ENCODE assay signal across 15 cellular contexts in the genomic region with DNA sequence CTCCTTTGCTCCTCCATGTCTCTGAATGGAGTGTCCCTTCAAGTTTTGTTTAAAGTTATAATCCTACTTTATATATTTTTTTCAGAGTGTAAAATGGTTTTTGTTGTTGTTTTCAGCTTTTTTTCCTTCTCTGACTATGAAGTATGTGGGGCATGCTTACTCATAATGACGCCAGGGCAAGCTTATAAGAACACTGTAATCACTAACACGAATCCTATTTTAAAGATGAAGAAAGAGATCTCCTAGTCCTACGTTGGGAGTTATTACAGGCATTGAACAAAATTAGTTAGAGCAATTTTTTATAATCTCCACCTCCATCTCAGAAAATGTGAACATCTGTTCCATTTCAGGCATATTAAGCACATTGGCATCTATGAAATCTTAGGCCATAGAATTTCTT.
DNase-seq lines count a peak whose midpoint lies in the region; ATAC-seq and TF ChIP-seq lines count a peak whose summit lies in the region.
"Had no signal": no experiment of that assay in that cellular context is flagged by ENCODE, and none has a peak within 500 bp of the region (broad histone marks: within the 10 kb centered on the region; RNA-seq: fewer than 3 reads in every experiment).

No MANE protein-coding gene starts in this region.

- H3K27ac ChIP-seq in SK-N-SH (ENCODE audit: low read depth in 2 of 2, low read length in 1 of 2) (peak overlapping the region in 1 of 2 experiments; percentile 80; a peak in 2 of 4 replicates), gastrocnemius medialis (no peak overlapping the region)

- H3K4me3 ChIP-seq in SK-N-SH (ENCODE audit: low read depth in 2 of 2, low read length in 1 of 2), result no peak overlapping the region
- H3K4me3 ChIP-seq in fibroblast of mammary gland (ENCODE audit: control insufficient read depth, low read depth, low read length), result no peak overlapping the region
- H3K4me3 ChIP-seq in gastrocnemius medialis, result no peak overlapping the region

- H3K4me2 ChIP-seq in SK-N-SH, result no peak overlapping the region

- no peak overlapping the region for H2AFZ ChIP-seq in SK-N-SH (ENCODE audit: low read depth)

- no peak for TF ChIP-seq RAD21 in SK-N-SH (IDR thresholded peaks at IDR 0.05; ENCODE audit: low read length)

- DNase-seq in HCEC 1CT (peak; percentile 66), SK-N-SH (no peak), fibroblast of mammary gland (ENCODE audit: low read depth) (peak; percentile 4), myocyte (ENCODE audit: low read depth) (peak; percentile 2), GM13977 (ENCODE audit: low spot score) (no peak), gastrocnemius medialis (no peak), DMS153 treated with DMSO at 0.1 percent for 48 hours (lab: John Stamatoyannopoulos, UW; ENCODE audit: unreplicated experiment) (no peak)
- no peak for DNase-seq in activated T-cell treated with anti-CD3 and anti-CD28 coated beads, Interleukin-2, amount 50 U/mL, for 4 hours
- DNase-seq: C1 segment of cervical spinal cord; Calu3; CD4-positive, alpha-beta T cell; DMS 273 treated with DMSO at 0.1 percent for 48 hours; DMS79; IMR-90 had no signal

- H3K36me3 Mint-ChIP-seq in activated T-cell treated with anti-CD3 and anti-CD28 coated beads, Interleukin-2, amount 50 U/mL, for 4 hours (ENCODE audit: insufficient read depth), result no peaks in the 10 kb centered on the region

- no peak for ATAC-seq in gastrocnemius medialis
- ATAC-seq in activated T-cell treated with anti-CD3 and anti-CD28 coated beads, Interleukin-2, amount 50 U/mL, for 4 hours, result no peak

- peaks cover 8% of the 10 kb centered on the region for H3K9me3 Mint-ChIP-seq in activated T-cell treated with anti-CD3 and anti-CD28 coated beads, Interleukin-2, amount 50 U/mL, for 4 hours
- H3K9me3 Mint-ChIP-seq: CD4-positive, alpha-beta T cell had no signal

- no peaks in the 10 kb centered on the region for H3K9me3 ChIP-seq in SK-N-SH
- no peaks in the 10 kb centered on the region for H3K9me3 ChIP-seq in gastrocnemius medialis

- TF ChIP-seq POLR2A in gastrocnemius medialis (IDR thresholded peaks at IDR 0.05), result no peak

- no peaks in the 10 kb centered on the region for H3K4me1 Mint-ChIP-seq in activated T-cell treated with anti-CD3 and anti-CD28 coated beads, Interleukin-2, amount 50 U/mL, for 4 hours (ENCODE audit: low read depth)
- H3K4me1 Mint-ChIP-seq: B cell had no signal

- POLR2A ChIA-PET in SK-N-SH (lab: Yijun Ruan, JAX), result no interaction called here

- H3K9ac ChIP-seq in SK-N-SH, result no peak overlapping the region

- no peaks in the 10 kb centered on the region for H3K79me2 ChIP-seq in SK-N-SH (ENCODE audit: insufficient read depth)

- H3F3A ChIP-seq in SK-N-SH (replicated peaks; ENCODE audit: insufficient read depth), result no peaks in the 10 kb centered on the region

- TF ChIP-seq EP300 in SK-N-SH (IDR thresholded peaks at IDR 0.05; ENCODE audit: borderline replicate concordance in 1 of 2, low read depth in 1 of 2, low read length in 1 of 2), result no peak

- H3K27me3 Mint-ChIP-seq in activated T-cell treated with anti-CD3 and anti-CD28 coated beads, Interleukin-2, amount 50 U/mL, for 4 hours (ENCODE audit: low read depth), result no peaks in the 10 kb centered on the region
- H3K27me3 Mint-ChIP-seq: B cell; CD4-positive, alpha-beta T cell had no signal

- H3K4me3 Mint-ChIP-seq in activated T-cell treated with anti-CD3 and anti-CD28 coated beads, Interleukin-2, amount 50 U/mL, for 4 hours, result no peak overlapping the region
- H3K4me3 Mint-ChIP-seq: B cell; CD4-positive, alpha-beta T cell had no signal

- intact Hi-C loops in gastrocnemius medialis (cut with DNase I; ENCODE audit: low total_unique reads), result no loop called here

- H3K27me3 ChIP-seq in SK-N-SH (ENCODE audit: insufficient read depth), result no peaks in the 10 kb centered on the region
- H3K27me3 ChIP-seq in gastrocnemius medialis, result no peaks in the 10 kb centered on the region

- CTCF ChIA-PET in SK-N-SH (lab: Yijun Ruan, JAX), result no interaction called here

- 8% methylated on average over 3 of the region's 3 CpGs for WGBS in SK-N-SH (ENCODE audit: low lambda C conversion rate)

- no peaks in the 10 kb centered on the region for H4K20me1 ChIP-seq in SK-N-SH (ENCODE audit: insufficient read depth)

- H3K4me1 ChIP-seq in SK-N-SH (ENCODE audit: control insufficient read depth in 1 of 2, insufficient read depth in 2 of 2, low read depth in 1 of 2, low read length in 1 of 2), result peaks cover 0 to 11% of the 10 kb centered on the region in 2 experiments; a peak in 2 of 4 replicates
- no peaks in the 10 kb centered on the region for H3K4me1 ChIP-seq in gastrocnemius medialis

- no peak for TF ChIP-seq CTCF in SK-N-SH (IDR thresholded peaks at IDR 0.05)
- no peak for TF ChIP-seq CTCF in fibroblast of mammary gland (conservative IDR thresholded peaks at IDR 0.05; ENCODE audit: control insufficient read depth, insufficient read depth, low read depth, low read length)
- no peak for TF ChIP-seq CTCF in GM13977 (IDR thresholded peaks at IDR 0.05; ENCODE audit: extremely low read depth, insufficient read depth, missing control alignments)
- no peak for TF ChIP-seq CTCF in gastrocnemius medialis (IDR thresholded peaks at IDR 0.05 in 4 of 5, conservative IDR thresholded peaks at IDR 0.05 in 1 of 5)

- H3K36me3 ChIP-seq in SK-N-SH (replicated peaks in 1 of 2; ENCODE audit: control insufficient read depth in 1 of 2, insufficient read depth in 2 of 2, low read length in 1 of 2), result no peaks in the 10 kb centered on the region
- no peaks in the 10 kb centered on the region for H3K36me3 ChIP-seq in gastrocnemius medialis

- in situ Hi-C loops in GM13977 (cut with MboI; ENCODE audit: low pct_unique_long_range_greater_than_20kb, low sequenced_read_pairs, unreplicated experiment), result no loop called here
- in situ Hi-C loops in gastrocnemius medialis (cut with MboI; ENCODE audit: low sequenced_read_pairs in 4 of 4), result no loop called here

- H3K9me2 ChIP-seq in SK-N-SH, result no peaks in the 10 kb centered on the region

TF ChIP-seq in SK-N-SH, 30 proteins besides CTCF, POLR2A, EP300 and RAD21:
- TF ChIP-seq MXI1 (IDR thresholded peaks at IDR 0.05; ENCODE audit: low read depth, low read length) (no peak), JUND (IDR thresholded peaks at IDR 0.05) (0 out of 2 replicates have a peak, but pooled peaks have one; percentile 21), PBX3 (IDR thresholded peaks at IDR 0.05) (no peak), TEAD4 (IDR thresholded peaks at IDR 0.05; ENCODE audit: borderline replicate concordance, insufficient read depth) (no peak; the same call in 1 of the 2 replicates), IRF3 (IDR thresholded peaks at IDR 0.05; ENCODE audit: low read depth, low read length) (no peak), MEF2A (IDR thresholded peaks at IDR 0.05; ENCODE audit: borderline replicate concordance, low read depth) (no peak), ELF1 (IDR thresholded peaks at IDR 0.05) (no peak), FOSL2 (IDR thresholded peaks at IDR 0.05; ENCODE audit: borderline replicate concordance, low read depth) (no peak), NFIC (IDR thresholded peaks at IDR 0.05; ENCODE audit: borderline replicate concordance) (no peak), RXRA (IDR thresholded peaks at IDR 0.05; ENCODE audit: borderline replicate concordance, low read depth) (no peak), EZH2phosphoT487 (IDR thresholded peaks at IDR 0.05; ENCODE audit: borderline replicate concordance, low read depth) (no peak), MAX (IDR thresholded peaks at IDR 0.05; ENCODE audit: low read depth) (no peak), TCF12 (IDR thresholded peaks at IDR 0.05) (peak; percentile 44)
- TF ChIP-seq, protein P1, sequence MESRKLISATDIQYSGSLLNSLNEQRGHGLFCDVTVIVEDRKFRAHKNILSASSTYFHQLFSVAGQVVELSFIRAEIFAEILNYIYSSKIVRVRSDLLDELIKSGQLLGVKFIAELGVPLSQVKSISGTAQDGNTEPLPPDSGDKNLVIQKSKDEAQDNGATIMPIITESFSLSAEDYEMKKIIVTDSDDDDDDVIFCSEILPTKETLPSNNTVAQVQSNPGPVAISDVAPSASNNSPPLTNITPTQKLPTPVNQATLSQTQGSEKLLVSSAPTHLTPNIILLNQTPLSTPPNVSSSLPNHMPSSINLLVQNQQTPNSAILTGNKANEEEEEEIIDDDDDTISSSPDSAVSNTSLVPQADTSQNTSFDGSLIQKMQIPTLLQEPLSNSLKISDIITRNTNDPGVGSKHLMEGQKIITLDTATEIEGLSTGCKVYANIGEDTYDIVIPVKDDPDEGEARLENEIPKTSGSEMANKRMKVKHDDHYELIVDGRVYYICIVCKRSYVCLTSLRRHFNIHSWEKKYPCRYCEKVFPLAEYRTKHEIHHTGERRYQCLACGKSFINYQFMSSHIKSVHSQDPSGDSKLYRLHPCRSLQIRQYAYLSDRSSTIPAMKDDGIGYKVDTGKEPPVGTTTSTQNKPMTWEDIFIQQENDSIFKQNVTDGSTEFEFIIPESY (IDR thresholded peaks at IDR 0.05; ENCODE audit: borderline replicate concordance, low read depth), result no peak

Comparison
In these comparisons a context has a peak if more than half of its experiments do, and no peak if none do; other contexts are left out.
1. DNase-seq: peak in HCEC 1CT (single experiment), fibroblast of mammary gland (single experiment) and myocyte (single experiment); none in SK-N-SH (single experiment), GM13977 (single experiment), gastrocnemius medialis (0 of 2), DMS153 treated with DMSO at 0.1 percent for 48 hours (single experiment) and activated T-cell treated with anti-CD3 and anti-CD28 coated beads, Interleukin-2, amount 50 U/mL, for 4 hours (single experiment).